ENCODE assay signal across 30 cellular contexts in the genomic region with DNA sequence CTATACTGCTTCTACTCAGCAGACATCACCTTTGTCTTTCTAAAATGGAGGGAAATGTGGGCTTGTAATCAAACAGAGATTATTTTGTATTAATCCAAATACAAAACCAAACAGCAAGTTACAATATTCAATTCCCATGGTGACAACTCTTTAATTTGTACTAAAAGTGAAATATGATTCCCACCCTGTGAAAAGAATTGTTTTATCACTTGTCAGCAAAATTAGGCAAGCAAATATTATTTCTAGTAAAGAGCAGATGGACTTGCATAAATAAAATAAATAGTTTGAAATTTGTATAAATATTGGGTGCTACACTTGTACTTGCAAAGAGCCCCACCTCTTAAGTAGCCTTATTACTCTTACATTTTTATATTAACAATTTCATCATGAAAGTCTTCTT. TPM values are rescaled to one million over a fixed set of nuclear protein-coding genes. Genes with fewer than 3 reads are reported as not detected.
"Had no signal": no experiment of that assay in that cellular context is flagged by ENCODE, and none has a peak within 500 bp of the region (broad histone marks: within the 10 kb centered on the region; RNA-seq: fewer than 3 reads in every experiment).

No MANE protein-coding gene starts in this region.

- H3K9ac ChIP-seq: neural progenitor cell, parathyroid adenoma had no signal

- H3K27ac ChIP-seq: neural progenitor cell, ovary, parathyroid adenoma, psoas muscle, spleen, suprapubic skin, testis, tibial artery, transverse colon, upper lobe of right lung, uterus had no signal

- H3K4me3 ChIP-seq: neural progenitor cell, ovary, psoas muscle, skin epidermis, smooth muscle cell, spleen, suprapubic skin, testis, tibial artery, transverse colon, upper lobe of right lung, uterus had no signal

- H3K4me1 ChIP-seq: neural progenitor cell, parathyroid adenoma, testis, tibial artery, transverse colon, uterus had no signal

- H3K9me3 ChIP-seq: ovary, psoas muscle, spleen, suprapubic skin, testis, tibial artery, transverse colon, upper lobe of right lung, uterus had no signal

- H2AFZ ChIP-seq: neural progenitor cell, parathyroid adenoma had no signal

- DNase-seq: natural killer cell; occipital lobe; ovary; posterior cingulate gyrus; psoas muscle; right cardiac atrium; spleen; stimulated activated CD4-positive, alpha-beta T cell treated with anti-CD3 and anti-CD28 coated beads, Interleukin-12 subunit alpha, Interleukin-12 subunit beta, amount 100 ng/mL, for 4 hours; stimulated activated CD4-positive, alpha-beta T cell treated with anti-CD3 and anti-CD28 coated beads, Interleukin-1b, Interleukin-23, amount 100 ng/mL, for 48 hours; stimulated activated CD4-positive, alpha-beta T cell treated with anti-CD3 and anti-CD28 coated beads, Interleukin-4, amount 100 ng/mL, for 1 hour; stimulated activated CD4-positive, alpha-beta T cell treated with anti-CD3 and anti-CD28 coated beads, Interleukin-4, amount 100 ng/mL, for 4 hours; stimulated activated CD8-positive, alpha-beta memory T cell treated with anti-CD3 and anti-CD28 coated beads, Interleukin-4, amount 100 ng/mL, for 48 hours; stimulated activated naive CD4-positive, alpha-beta T cell; stimulated activated naive CD8-positive, alpha-beta T cell treated with anti-CD3 and anti-CD28 coated beads, Interleukin-15, amount 100 ng/mL, for 72 hours; stimulated activated naive CD8-positive, alpha-beta T cell treated with anti-CD3 and anti-CD28 coated beads, Interleukin-15, Interleukin-2, amounts not matched to agents 100 U/mL and 50 U/mL, for 24 hours; substantia nigra; testis; tibial artery; transverse colon; upper lobe of right lung; uterus had no signal

- H3K27me3 ChIP-seq: neural progenitor cell, ovary, spleen, suprapubic skin, testis, tibial artery, transverse colon, upper lobe of right lung, uterus had no signal

- H3K36me3 ChIP-seq: neural progenitor cell, ovary, suprapubic skin, tibial artery, transverse colon, upper lobe of right lung, uterus had no signal

- H3K79me2 ChIP-seq: parathyroid adenoma had no signal

- H3K4me2 ChIP-seq: neural progenitor cell, smooth muscle cell had no signal

- ATAC-seq: natural killer cell; psoas muscle; right cardiac atrium; sciatic nerve; stimulated activated memory B cell treated with anti-CD40 and anti-IgM and Interleukin-4, amounts not matched to agents 10 μg/mL and 1 μg/mL and 100 μg/mL, for 72 hours; stimulated activated naive CD8-positive, alpha-beta T cell treated with anti-CD3 and anti-CD28 coated beads, Interleukin-15, amount 100 ng/mL, for 72 hours; stimulated activated naive CD8-positive, alpha-beta T cell treated with anti-CD3 and anti-CD28 coated beads, Interleukin-15, Interleukin-2, amounts not matched to agents 100 U/mL and 50 U/mL, for 24 hours; upper lobe of right lung had no signal

RNA-seq across cellular contexts. Expression of gene TXLNB, which starts 6.1 kb away (rescaled TPM):
- total RNA-seq: progenitor cell of endocrine pancreas, smooth muscle cell had no signal
- polyA plus RNA-seq: neural cell, smooth muscle cell had no signal
